16 cellular contexts compared by ENCODE assay signal in the genomic region with DNA sequence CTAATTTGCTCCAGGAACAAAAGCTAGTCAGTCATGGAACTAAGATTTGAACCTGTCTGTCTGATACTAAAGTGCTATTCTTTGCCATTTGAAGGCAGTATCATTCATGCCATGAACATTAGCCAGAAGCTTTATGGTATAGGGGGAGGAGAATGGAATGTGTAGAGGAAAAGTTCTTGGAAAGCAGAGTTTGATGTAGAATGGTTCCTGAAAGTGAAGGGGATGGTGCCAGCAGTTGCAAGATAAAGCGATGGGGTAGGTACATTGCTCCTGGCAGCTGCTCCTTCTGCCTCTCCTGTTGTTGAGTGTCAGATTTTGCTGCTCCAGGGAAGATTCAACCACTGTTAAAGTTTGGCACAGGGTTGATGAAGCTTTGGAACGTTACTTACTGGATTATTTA. TPM values are rescaled to one million over a fixed set of nuclear protein-coding genes. Genes with fewer than 3 reads are reported as not detected.
A peak's percentile ranks its signal among the peaks of the same experiment; 100 is the strongest.
DNase-seq lines count a peak whose midpoint lies in the region; ATAC-seq, FAIRE-seq and TF ChIP-seq lines count a peak whose summit lies in the region.
"Had no signal": no experiment of that assay in that cellular context is flagged by ENCODE, and none has a peak within 500 bp of the region (broad histone marks: within the 10 kb centered on the region; RNA-seq: fewer than 3 reads in every experiment).

No MANE protein-coding gene starts in this region.

- in situ Hi-C loops in HepG2 (cut with HindIII; ENCODE audit: extremely low pct_ligation_motif_present, low pct_unique_long_range_greater_than_20kb), result no loop called here

- 85% methylated on average over 2 of the region's 2 CpGs for WGBS in HepG2 (ENCODE audit: low lambda C conversion rate)

- no peaks in the 10 kb centered on the region for H3K27me3 ChIP-seq in HepG2 (ENCODE audit: control insufficient read depth in 1 of 2, insufficient read depth in 2 of 2, low read length in 2 of 2)
- H3K27me3 ChIP-seq in skeletal muscle tissue (ENCODE audit: control insufficient read depth in 3 of 3, insufficient read depth in 3 of 3, low read length in 3 of 3), result no peaks in the 10 kb centered on the region

- H3K9ac ChIP-seq in HepG2 (ENCODE audit: insufficient read depth, low read depth, low read length) (no peak overlapping the region), skeletal muscle tissue (ENCODE audit: low read depth in 1 of 3, low read length in 3 of 3) (peak overlapping the region in 1 of 3 donors; percentile 17)

- no peak for TF ChIP-seq POLR2A in HepG2 (IDR thresholded peaks at IDR 0.05; ENCODE audit: insufficient read depth in 1 of 2, low read depth in 2 of 2, low read length in 2 of 2)

- CTCF ChIA-PET in HEK293 (lab: Yijun Ruan, JAX), result interaction anchor here (0.9 kb wide), 1 partner anchor 53 kb away, joined by 3 read pairs; no protein-coding TSS in a partner anchor
- CTCF ChIA-PET in HepG2 (lab: Yijun Ruan, JAX; ENCODE audit: low intra/inter-chr PET ratio, low total read pairs), result no interaction called here

- no peak overlapping the region for H3K27ac Mint-ChIP-seq in stimulated activated naive CD8-positive, alpha-beta T cell treated with anti-CD3 and anti-CD28 coated beads, Interleukin-15, amount 100 ng/mL, for 72 hours
- H3K27ac Mint-ChIP-seq: activated naive CD8-positive, alpha-beta T cell treated with anti-CD3 and anti-CD28 coated beads, Interleukin-2, amount 10 ng/mL, durations not matched to agents 7 days and 5 days had no signal

- H3K27ac ChIP-seq in HEK293 (ENCODE audit: extremely low read depth, low read depth, low read length), result no peak overlapping the region
- peak overlapping the region; percentile 15 to 55 for H3K27ac ChIP-seq in coronary artery
- H3K27ac ChIP-seq in HepG2 (ENCODE audit: extremely low read length, insufficient read depth, low read length), result no peak overlapping the region
- H3K27ac ChIP-seq in skeletal muscle tissue (ENCODE audit: low read depth, low read length), result peak overlapping the region; percentile 52
- H3K27ac ChIP-seq: C4-2B, VCaP had no signal

- no peak for TF ChIP-seq RAD21 in HepG2 (CRISPR knock-in tag; IDR thresholded peaks at IDR 0.05)

- no peaks in the 10 kb centered on the region for H3K4me1 Mint-ChIP-seq in stimulated activated naive CD8-positive, alpha-beta T cell treated with anti-CD3 and anti-CD28 coated beads, Interleukin-15, amount 100 ng/mL, for 72 hours
- H3K4me1 Mint-ChIP-seq: activated naive CD8-positive, alpha-beta T cell treated with anti-CD3 and anti-CD28 coated beads, Interleukin-2, amount 10 ng/mL, durations not matched to agents 7 days and 5 days had no signal

- H3K4me3 Mint-ChIP-seq in stimulated activated naive CD8-positive, alpha-beta T cell treated with anti-CD3 and anti-CD28 coated beads, Interleukin-15, amount 100 ng/mL, for 72 hours, result no peak overlapping the region
- H3K4me3 Mint-ChIP-seq: activated naive CD8-positive, alpha-beta T cell treated with anti-CD3 and anti-CD28 coated beads, Interleukin-2, amount 10 ng/mL, durations not matched to agents 7 days and 5 days had no signal

- H3K9me3 ChIP-seq in HEK293 (ENCODE audit: control insufficient read depth, insufficient read depth, low read depth, low read length) (no peaks in the 10 kb centered on the region), HepG2 (ENCODE audit: low read length) (no peaks in the 10 kb centered on the region), skeletal muscle tissue (ENCODE audit: control insufficient read depth in 3 of 3, low read length in 3 of 3) (no peaks in the 10 kb centered on the region)

- no peak overlapping the region for H3K4me2 ChIP-seq in HepG2 (ENCODE audit: low read depth, low read length)

- FAIRE-seq in HepG2 (lab: Jason Lieb, UNC), result no peak

- H3K36me3 ChIP-seq in HEK293 (ENCODE audit: control insufficient read depth in 2 of 2, insufficient read depth in 1 of 2, low read length in 2 of 2) (no peaks in the 10 kb centered on the region), HepG2 (replicated peaks in 1 of 2; ENCODE audit: control insufficient read depth in 1 of 2, insufficient read depth in 2 of 2, low read length in 2 of 2) (no peaks in the 10 kb centered on the region), skeletal muscle tissue (ENCODE audit: control insufficient read depth in 3 of 3, insufficient read depth in 3 of 3, low read length in 3 of 3) (no peaks in the 10 kb centered on the region)

- no peaks in the 10 kb centered on the region for H3K27me3 Mint-ChIP-seq in stimulated activated naive CD8-positive, alpha-beta T cell treated with anti-CD3 and anti-CD28 coated beads, Interleukin-15, amount 100 ng/mL, for 72 hours
- H3K27me3 Mint-ChIP-seq: activated naive CD8-positive, alpha-beta T cell treated with anti-CD3 and anti-CD28 coated beads, Interleukin-2, amount 10 ng/mL, durations not matched to agents 7 days and 5 days had no signal

- TF ChIP-seq EP300 in HepG2 (IDR thresholded peaks at IDR 0.05; ENCODE audit: low read depth in 2 of 2, low read length in 2 of 2) (no peak), HepG2 (CRISPR knock-in tag; IDR thresholded peaks at IDR 0.05; ENCODE audit: borderline replicate concordance) (no peak)

- intact Hi-C loops in HepG2 (cut with micrococcal nuclease; ENCODE audit: unreplicated experiment), result no loop called here

- no peaks in the 10 kb centered on the region for H3K9me3 Mint-ChIP-seq in stimulated activated naive CD8-positive, alpha-beta T cell treated with anti-CD3 and anti-CD28 coated beads, Interleukin-15, amount 100 ng/mL, for 72 hours
- H3K9me3 Mint-ChIP-seq: activated naive CD8-positive, alpha-beta T cell treated with anti-CD3 and anti-CD28 coated beads, Interleukin-2, amount 10 ng/mL, durations not matched to agents 7 days and 5 days had no signal

- no TSS peak for BruUV-seq in HepG2 (replicated peaks; lab: Mats Ljungman, UMichigan)

- H2AFZ ChIP-seq in HepG2 (ENCODE audit: low read length), result no peak overlapping the region

- no peaks in the 10 kb centered on the region for H4K20me1 ChIP-seq in HepG2 (ENCODE audit: insufficient read depth, low read length)

- POLR2A ChIA-PET in HEK293 (lab: Yijun Ruan, JAX), result no interaction called here
- POLR2A ChIA-PET in HepG2 (lab: Yijun Ruan, JAX), result no interaction called here

- H3K79me2 ChIP-seq in HepG2 (ENCODE audit: insufficient read depth, low read length), result no peaks in the 10 kb centered on the region

- DNase-seq in coronary artery (ENCODE audit: low spot score), result no peak
- no peak for DNase-seq in HepG2 (ENCODE audit: low spot score)
- no peak for DNase-seq in HUDEP-2 (lab: John Stamatoyannopoulos, UW; ENCODE audit: unreplicated experiment in 76 of 76)
- no peak for DNase-seq in NCI-H1930 (lab: John Stamatoyannopoulos, UW)
- no peak for DNase-seq in stimulated activated naive CD8-positive, alpha-beta T cell treated with anti-CD3 and anti-CD28 coated beads, Interleukin-15, amount 100 ng/mL, for 72 hours
- DNase-seq: activated CD8-positive, alpha-beta memory T cell treated with anti-CD3 and anti-CD28 coated beads, Interleukin-2, amount 50 U/mL, for 4 hours; activated naive CD8-positive, alpha-beta T cell treated with anti-CD3 and anti-CD28 coated beads, Interleukin-2, amount 10 ng/mL, durations not matched to agents 7 days and 5 days; effector memory CD4-positive, alpha-beta T cell; NCI-H1417; SIG-M5; stimulated activated CD8-positive, alpha-beta memory T cell treated with anti-CD3 and anti-CD28 coated beads, Interleukin-4, amount 100 ng/mL, for 48 hours had no signal

- H3K4me1 ChIP-seq in HEK293 (ENCODE audit: control insufficient read depth, insufficient read depth, low read length) (peaks cover 10% of the 10 kb centered on the region; the same call in 1 of the 2 replicates), HepG2 (ENCODE audit: insufficient read depth, low read length) (peaks cover 13% of the 10 kb centered on the region; the same call in 1 of the 2 replicates), skeletal muscle tissue (ENCODE audit: control insufficient read depth in 3 of 3, insufficient read depth in 3 of 3, low read length in 3 of 3) (peaks cover 13 to 14% (median 14%) of the 10 kb centered on the region in 3 donors)

- no peak for TF ChIP-seq CTCF in HEK293 (tag by site-specific recombination; IDR thresholded peaks at IDR 0.05)
- TF ChIP-seq CTCF in coronary artery (IDR thresholded peaks at IDR 0.05), result no peak
- no peak for TF ChIP-seq CTCF in HepG2 (CRISPR knock-in tag; IDR thresholded peaks at IDR 0.05)

- H3K4me3 ChIP-seq in HEK293 (ENCODE audit: low read depth, low read length) (no peak overlapping the region), coronary artery (no peak overlapping the region), HepG2 (replicated peaks in 1 of 3; ENCODE audit: insufficient read depth in 1 of 3, low read depth in 2 of 3, low read length in 3 of 3) (no peak overlapping the region), skeletal muscle tissue (ENCODE audit: low read length in 3 of 3) (peak overlapping the region in 1 of 3 donors; percentile 32)

- no peak for ATAC-seq in HepG2
- no peak for ATAC-seq in HG02938 (IDR thresholded peaks at IDR 0.05; ENCODE audit: unreplicated experiment)
- ATAC-seq in stimulated activated naive CD8-positive, alpha-beta T cell treated with anti-CD3 and anti-CD28 coated beads, Interleukin-15, amount 100 ng/mL, for 72 hours, result no peak

TF ChIP-seq in HepG2, 621 proteins besides CTCF, POLR2A, EP300 and RAD21 (continues in another document):
- TF ChIP-seq BCL6 (CRISPR knock-in tag; IDR thresholded peaks at IDR 0.05), result peak; percentile 83

RNA-seq across cellular contexts. Expression of gene ARHGAP42, which starts 53.4 kb away (rescaled TPM):
- 4.3 and 4.8 TPM in 2 replicates for total RNA-seq in HepG2 (2016; rRNA removed; fragmentation: Illumina TruSeq; extraction: Trizol)
- 1.1 and 1.9 TPM in 2 replicates for total RNA-seq in HepG2 (2016; cell fraction: cytosol; rRNA removed; fragmentation: Illumina TruSeq; extraction: Trizol; ENCODE audit: low read depth)
- total RNA-seq in HepG2 (2016; cell fraction: insoluble cytoplasmic fraction; rRNA removed; fragmentation: Illumina TruSeq; extraction: Trizol), result 4.6 and 5.0 TPM in 2 replicates
- total RNA-seq in HepG2 (2016; cell fraction: membrane; rRNA removed; fragmentation: Illumina TruSeq; extraction: Trizol), result 2.0 and 2.2 TPM in 2 replicates
- 5.8 and 7.5 TPM in 2 replicates for total RNA-seq in HepG2 (2016; cell fraction: nucleus; rRNA removed; fragmentation: Illumina TruSeq; extraction: Trizol)
- polyA plus RNA-seq in HepG2 (2011; rRNA removed), result 2.5 and 2.7 TPM in 2 replicates
- 1.1 and 2.3 TPM in 2 replicates for polyA plus RNA-seq in HepG2 (2011; cell fraction: cytosol; rRNA removed)
- 2.3 and 2.4 TPM in 2 replicates for polyA plus RNA-seq in HepG2 (2011; cell fraction: nucleus; rRNA removed)
- polyA plus RNA-seq in HepG2 (2012), result 1.4 and 2.0 TPM in 2 replicates
- polyA plus RNA-seq in HepG2 (2016; cell fraction: cytosol; fragmentation: Illumina TruSeq; extraction: Trizol; ENCODE audit: low read depth), result 0.18 and 0.35 TPM in 2 replicates
- 3.1 and 3.6 TPM in 2 replicates for polyA plus RNA-seq in HepG2 (2016; cell fraction: insoluble cytoplasmic fraction; fragmentation: Illumina TruSeq; extraction: Trizol; ENCODE audit: low read depth)
- polyA plus RNA-seq in HepG2 (2016; cell fraction: membrane; fragmentation: Illumina TruSeq; extraction: Trizol; ENCODE audit: low read depth), result 0.64 and 0.72 TPM in 2 replicates
- polyA plus RNA-seq in HepG2 (2016; cell fraction: nucleus; fragmentation: Illumina TruSeq; extraction: Trizol; ENCODE audit: insufficient read depth, low read depth), result 3.7 and 4.6 TPM in 2 replicates
- 1.2 and 6.8 TPM in 2 replicates for polyA minus RNA-seq in HepG2 (2011; rRNA and poly(A)+ RNA removed; ENCODE audit: low replicate concordance)
- polyA minus RNA-seq in HepG2 (2011; cell fraction: cytosol; rRNA and poly(A)+ RNA removed), result 2.6 and 4.1 TPM in 2 replicates
- polyA minus RNA-seq in HepG2 (2011; cell fraction: nucleus; rRNA and poly(A)+ RNA removed), result 8.9 and 13.4 TPM in 2 replicates
- total RNA-seq in skeletal muscle tissue, result 23.5 TPM
- total RNA-seq: activated naive CD8-positive, alpha-beta T cell treated with anti-CD3 and anti-CD28 coated beads, Interleukin-2, amount 10 ng/mL, durations not matched to agents 7 days and 5 days had no signal

Comparison
In these comparisons a context has a peak if more than half of its experiments do, and no peak if none do; other contexts are left out.
1. H3K27ac ChIP-seq: peak in coronary artery (2 of 2) and skeletal muscle tissue (single experiment); none in HEK293 (single experiment) and HepG2 (single experiment).